12 cellular contexts compared by ENCODE assay signal in the genomic region with DNA sequence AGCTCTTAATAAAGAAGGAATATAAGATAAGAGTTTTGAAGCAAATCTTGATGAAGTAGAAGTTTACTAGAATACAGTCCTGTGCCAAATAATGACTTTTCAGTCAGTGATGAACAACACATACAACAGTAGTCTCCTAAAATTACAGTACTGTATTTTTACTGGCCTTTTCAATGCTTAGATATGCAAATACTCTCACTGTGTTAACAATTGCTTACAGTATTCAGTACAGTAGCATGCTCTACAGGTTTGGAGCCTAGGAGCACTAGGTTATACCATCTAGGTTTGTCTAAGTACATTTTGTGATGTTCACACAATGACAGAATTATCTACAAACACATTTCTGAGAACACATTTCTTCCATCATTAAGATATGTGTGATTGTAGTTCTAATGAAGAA.
"Had no signal": no experiment of that assay in that cellular context is flagged by ENCODE, and none has a peak within 500 bp of the region (broad histone marks: within the 10 kb centered on the region; RNA-seq: fewer than 3 reads in every experiment).

No MANE protein-coding gene starts in this region.

- H3K36me3 ChIP-seq: lower lobe of right lung, neutrophil, thyroid gland had no signal

- H3K27me3 ChIP-seq: neutrophil, thyroid gland had no signal

- H3K4me3 ChIP-seq: lower lobe of right lung, thyroid gland had no signal

- H3K9me3 Mint-ChIP-seq: mesothelial cell of epicardium had no signal

- H3K36me3 Mint-ChIP-seq: mesothelial cell of epicardium; stimulated activated effector memory CD8-positive, alpha-beta T cell treated with anti-CD3 and anti-CD28 coated beads, Interleukin-12 subunit alpha, Interleukin-12 subunit beta, amount 100 ng/mL, for 72 hours had no signal

- ATAC-seq: activated CD4-positive, alpha-beta T cell treated with anti-CD3 and anti-CD28 coated beads for 36 hours; lower lobe of right lung; right cardiac atrium; stimulated activated effector memory CD8-positive, alpha-beta T cell treated with anti-CD3 and anti-CD28 coated beads, Interleukin-12 subunit alpha, Interleukin-12 subunit beta, amount 100 ng/mL, for 72 hours had no signal

- H3K27ac ChIP-seq: lower lobe of right lung, neutrophil, thyroid gland had no signal

- H3K4me1 ChIP-seq: lower lobe of right lung, thyroid gland had no signal

- H3K27me3 Mint-ChIP-seq: activated CD4-positive, alpha-beta T cell treated with anti-CD3 and anti-CD28 coated beads for 36 hours had no signal

- H3K4me1 Mint-ChIP-seq: activated CD4-positive, alpha-beta T cell treated with anti-CD3 and anti-CD28 coated beads for 36 hours; immature natural killer cell; mesothelial cell of epicardium; stimulated activated effector memory CD8-positive, alpha-beta T cell treated with anti-CD3 and anti-CD28 coated beads, Interleukin-12 subunit alpha, Interleukin-12 subunit beta, amount 100 ng/mL, for 72 hours had no signal

- H3K9me3 ChIP-seq: lower lobe of right lung, neutrophil, thyroid gland had no signal

- DNase-seq: activated CD4-positive, alpha-beta T cell treated with anti-CD3 and anti-CD28 coated beads for 36 hours; activated naive CD4-positive, alpha-beta T cell; aorta; hypothalamus; immature natural killer cell; lower lobe of right lung; right cardiac atrium; thyroid gland had no signal

- H3K4me3 Mint-ChIP-seq: activated CD4-positive, alpha-beta T cell treated with anti-CD3 and anti-CD28 coated beads for 36 hours; activated T-helper 1 cell treated with anti-CD3 and anti-CD28 coated beads, Interleukin-12 subunit alpha, Interleukin-12 subunit beta, Interleukin-2, Interleukin-4 antibody, amounts not matched to agents 30 ng/mL and 10 ng/mL and 1 ng/mL, durations not matched to agents 14 hours and 24 hours and 36 hours; immature natural killer cell; mesothelial cell of epicardium; stimulated activated effector memory CD8-positive, alpha-beta T cell treated with anti-CD3 and anti-CD28 coated beads, Interleukin-12 subunit alpha, Interleukin-12 subunit beta, amount 100 ng/mL, for 72 hours had no signal

- H3K27ac Mint-ChIP-seq: activated CD4-positive, alpha-beta T cell treated with anti-CD3 and anti-CD28 coated beads for 36 hours; activated T-helper 1 cell treated with anti-CD3 and anti-CD28 coated beads, Interleukin-12 subunit alpha, Interleukin-12 subunit beta, Interleukin-2, Interleukin-4 antibody, amounts not matched to agents 30 ng/mL and 10 ng/mL and 1 ng/mL, durations not matched to agents 14 hours and 24 hours and 36 hours; immature natural killer cell; mesothelial cell of epicardium; stimulated activated effector memory CD8-positive, alpha-beta T cell treated with anti-CD3 and anti-CD28 coated beads, Interleukin-12 subunit alpha, Interleukin-12 subunit beta, amount 100 ng/mL, for 72 hours had no signal
